ENCODE assay signal across 12 cellular contexts in genomic region chr11:16857186-16857585, GRCh38.
"Had no signal": no experiment of that assay in that cellular context is flagged by ENCODE, and none has a peak within 500 bp of the region (broad histone marks: within the 10 kb centered on the region; RNA-seq: fewer than 3 reads in every experiment).

No MANE protein-coding gene starts in this region.

- ATAC-seq: activated T-cell treated with anti-CD3 and anti-CD28 coated beads, Interleukin-2, amount 50 U/mL, for 4 hours; left colon; pancreas had no signal

- H3K9me3 Mint-ChIP-seq: activated T-cell treated with anti-CD3 and anti-CD28 coated beads, Interleukin-2, amount 50 U/mL, for 4 hours; dendritic cell treated with granulocyte-macrophage colony-stimulating factor and Interleukin-4, amounts not matched to agents 40 ng/mL and 50 ng/mL, for 4 days had no signal

- DNase-seq: activated CD4-positive, alpha-beta T cell treated with anti-CD3 and anti-CD28 coated beads, Interleukin-2, amount 50 U/mL, for 48 hours; activated gamma-delta T cell treated with Interleukin-2 at 50 U/mL for 16 hours; activated T-cell treated with anti-CD3 and anti-CD28 coated beads, Interleukin-2, amount 50 U/mL, for 4 hours; amniotic stem cell; effector memory CD4-positive, alpha-beta T cell; head of caudate nucleus; left colon; pancreas; stimulated activated CD4-positive, alpha-beta T cell treated with anti-CD3 and anti-CD28 coated beads, Interleukin-1b, Interleukin-23, amount 100 ng/mL, for 48 hours; T-helper 2 cell had no signal

- H3K36me3 Mint-ChIP-seq: activated naive CD8-positive, alpha-beta T cell had no signal

- H3K4me3 Mint-ChIP-seq: activated naive CD8-positive, alpha-beta T cell; activated T-cell treated with anti-CD3 and anti-CD28 coated beads, Interleukin-2, amount 50 U/mL, for 4 hours; dendritic cell treated with granulocyte-macrophage colony-stimulating factor and Interleukin-4, amounts not matched to agents 40 ng/mL and 50 ng/mL, for 4 days had no signal

- H3K27ac Mint-ChIP-seq: activated naive CD8-positive, alpha-beta T cell; dendritic cell treated with granulocyte-macrophage colony-stimulating factor and Interleukin-4, amounts not matched to agents 40 ng/mL and 50 ng/mL, for 4 days had no signal
